ENCODE assay signal across 29 cellular contexts in genomic region chr20:50325215-50325614, GRCh38.
DNase-seq lines count a peak whose midpoint lies in the region; ATAC-seq, FAIRE-seq and TF ChIP-seq lines count a peak whose summit lies in the region.
"Had no signal": no experiment of that assay in that cellular context is flagged by ENCODE, and none has a peak within 500 bp of the region (broad histone marks: within the 10 kb centered on the region; RNA-seq: fewer than 3 reads in every experiment).

No MANE protein-coding gene starts in this region.

- H3K4me3 ChIP-seq in K562 (no peak overlapping the region), sigmoid colon (no peak overlapping the region)

- TF ChIP-seq RAD21 in K562 (CRISPR knock-in tag; conservative IDR thresholded peaks at IDR 0.05 in 1 of 2, IDR thresholded peaks at IDR 0.05 in 1 of 2), result no peak

- no peak overlapping the region for H3K27ac ChIP-seq in K562 (ENCODE audit: extremely low read depth, low read depth, low read length)
- H3K27ac ChIP-seq in sigmoid colon, result no peak overlapping the region
- H3K27ac ChIP-seq: 22Rv1 had no signal

- BruUV-seq in K562 (replicated peaks; lab: Mats Ljungman, UMichigan), result no TSS peak

- TF ChIP-seq EP300 in K562 (IDR thresholded peaks at IDR 0.05; ENCODE audit: low read length) (no peak), sigmoid colon (IDR thresholded peaks at IDR 0.05) (no peak)

- peaks cover 2% of the 10 kb centered on the region for H3K36me3 Mint-ChIP-seq in activated naive CD8-positive, alpha-beta T cell treated with anti-CD3 and anti-CD28 coated beads, Interleukin-2, amount 10 ng/mL, durations not matched to agents 7 days and 5 days
- no peaks in the 10 kb centered on the region for H3K36me3 Mint-ChIP-seq in activated naive CD8-positive, alpha-beta T cell treated with anti-CD3 and anti-CD28 coated beads for 36 hours

- POLR2A ChIA-PET in activated naive CD8-positive, alpha-beta T cell treated with anti-CD3 and anti-CD28 coated beads, Interleukin-2, amount 10 ng/mL, durations not matched to agents 7 days and 5 days (lab: Charles Lee), result no interaction called here
- POLR2A ChIA-PET in K562 (lab: Yijun Ruan, JAX) (no interaction called here), HEK293T (lab: Yijun Ruan, JAX) (no interaction called here)

- H3K36me3 ChIP-seq in K562 (ENCODE audit: control insufficient read depth, insufficient read depth, low read length) (no peaks in the 10 kb centered on the region), sigmoid colon (no peaks in the 10 kb centered on the region)
- H3K36me3 ChIP-seq: BE2C had no signal

- no peaks in the 10 kb centered on the region for H3K79me2 ChIP-seq in K562 (ENCODE audit: control insufficient read depth, insufficient read depth, low read length)

- no peak overlapping the region for H3K9ac ChIP-seq in K562 (ENCODE audit: insufficient read depth in 1 of 2, low read depth in 2 of 2, low read length in 2 of 2)
- H3K9ac ChIP-seq: SK-N-SH had no signal

- CTCF ChIA-PET in K562 (lab: Yijun Ruan, JAX; ENCODE audit: low intra/inter-chr PET ratio) (no interaction called here), HEK293T (lab: Yijun Ruan, JAX) (no interaction called here)

- peaks cover 14% of the 10 kb centered on the region for H3K4me1 Mint-ChIP-seq in activated naive CD8-positive, alpha-beta T cell treated with anti-CD3 and anti-CD28 coated beads, Interleukin-2, amount 10 ng/mL, durations not matched to agents 7 days and 5 days
- H3K4me1 Mint-ChIP-seq in activated naive CD8-positive, alpha-beta T cell treated with anti-CD3 and anti-CD28 coated beads for 36 hours, result no peaks in the 10 kb centered on the region
- H3K4me1 Mint-ChIP-seq: CD8-positive, alpha-beta memory T cell had no signal

- no peak for ATAC-seq in activated naive CD8-positive, alpha-beta T cell treated with anti-CD3 and anti-CD28 coated beads, Interleukin-2, amount 10 ng/mL, durations not matched to agents 7 days and 5 days (ENCODE audit: low read depth)
- ATAC-seq in K562 (no peak), GM18907 (IDR thresholded peaks at IDR 0.05; ENCODE audit: unreplicated experiment) (no peak)

- intact Hi-C loops in K562 (cut with micrococcal nuclease) (no loop called here), sigmoid colon (cut with DNase I) (no loop called here)

- H2AFZ ChIP-seq in K562 (ENCODE audit: low read depth, low read length), result no peak overlapping the region

- H3K27me3 ChIP-seq in K562 (ENCODE audit: control insufficient read depth in 2 of 2, insufficient read depth in 2 of 2, low read length in 2 of 2) (no peaks in the 10 kb centered on the region), sigmoid colon (no peaks in the 10 kb centered on the region)
- H3K27me3 ChIP-seq: BE2C had no signal

- in situ Hi-C loops in K562 (cut with MboI), result no loop called here

- no peak overlapping the region for H3K4me3 Mint-ChIP-seq in activated naive CD8-positive, alpha-beta T cell treated with anti-CD3 and anti-CD28 coated beads, Interleukin-2, amount 10 ng/mL, durations not matched to agents 7 days and 5 days
- no peak overlapping the region for H3K4me3 Mint-ChIP-seq in activated naive CD8-positive, alpha-beta T cell treated with anti-CD3 and anti-CD28 coated beads for 36 hours
- H3K4me3 Mint-ChIP-seq: CD14-positive monocyte; CD8-positive, alpha-beta memory T cell; HFFc6 had no signal

- TF ChIP-seq CTCF in K562 (IDR thresholded peaks at IDR 0.05 in 2 of 3, conservative IDR thresholded peaks at IDR 0.05 in 1 of 3; ENCODE audit: insufficient read depth in 2 of 3, low read depth in 1 of 3, low read length in 3 of 3) (no peak), sigmoid colon (IDR thresholded peaks at IDR 0.05) (no peak), GM10266 (IDR thresholded peaks at IDR 0.05; ENCODE audit: control insufficient read depth, insufficient read depth, low read depth, missing control alignments) (no peak)

- 17% methylated on average over 4 of the region's 4 CpGs for WGBS in K562 (ENCODE audit: insufficient coverage, low coverage, missing lambda C conversion rate)
- WGBS in sigmoid colon, 2 donors, result 96% methylated on average over 4 of the region's 4 CpGs

- no peak overlapping the region for H3K27ac Mint-ChIP-seq in activated naive CD8-positive, alpha-beta T cell treated with anti-CD3 and anti-CD28 coated beads, Interleukin-2, amount 10 ng/mL, durations not matched to agents 7 days and 5 days
- no peak overlapping the region for H3K27ac Mint-ChIP-seq in activated naive CD8-positive, alpha-beta T cell treated with anti-CD3 and anti-CD28 coated beads for 36 hours
- H3K27ac Mint-ChIP-seq: CD8-positive, alpha-beta memory T cell; HFFc6 had no signal

- H3K4me2 ChIP-seq in K562 (ENCODE audit: insufficient read depth, low read length), result no peak overlapping the region
- H3K4me2 ChIP-seq: SK-N-SH had no signal

- H3K9me3 ChIP-seq in K562 (replicated peaks; ENCODE audit: control insufficient read depth, insufficient read depth, low read depth, low read length) (peaks cover 8% of the 10 kb centered on the region), sigmoid colon (no peaks in the 10 kb centered on the region)
- H3K9me3 ChIP-seq: BE2C, SK-N-SH had no signal

- TF ChIP-seq POLR2A in K562 (conservative IDR thresholded peaks at IDR 0.05) (no peak), sigmoid colon (IDR thresholded peaks at IDR 0.05) (no peak)

- peaks cover 17 to 20% of the 10 kb centered on the region in 2 experiments for H3K4me1 ChIP-seq in K562 (replicated peaks in 1 of 2; ENCODE audit: control insufficient read depth in 2 of 2, insufficient read depth in 2 of 2, low read length in 2 of 2)
- peaks cover 0 to 23% (median 20%) of the 10 kb centered on the region in 4 donors for H3K4me1 ChIP-seq in sigmoid colon

- FAIRE-seq in K562 (lab: Jason Lieb, UNC), result no peak
- FAIRE-seq: GM12892, RCC 7860 had no signal

- DNase-seq in activated naive CD8-positive, alpha-beta T cell treated with anti-CD3 and anti-CD28 coated beads, Interleukin-2, amount 10 ng/mL, durations not matched to agents 7 days and 5 days, result peak; percentile 10
- DNase-seq in activated naive CD8-positive, alpha-beta T cell treated with anti-CD3 and anti-CD28 coated beads for 36 hours, result no peak
- DNase-seq in K562 (ENCODE audit: extremely low read depth in 1 of 4, low spot score in 3 of 4) (no peak), sigmoid colon (peak; percentile 22), GM10266 (ENCODE audit: extremely low spot score) (no peak), HEK293T (ENCODE audit: extremely low spot score) (no peak)
- DNase-seq: ACHN; BE2C; CD8-positive, alpha-beta memory T cell; DMS 273 treated with DMSO at 0.1 percent for 48 hours; DMS79; EL; GDM1; H7; HFFc6; Kasumi-1; MV-4-11; NCI-H1105; NCI-H146; NCI-H1930; NCI-H2107; NCI-H524; NCI-H748 treated with DMSO at 0.1 percent for 48 hours; SK-N-SH had no signal

- no peaks in the 10 kb centered on the region for H4K20me1 ChIP-seq in K562 (replicated peaks; ENCODE audit: control insufficient read depth, insufficient read depth, low read length)

- H3K27me3 Mint-ChIP-seq in activated naive CD8-positive, alpha-beta T cell treated with anti-CD3 and anti-CD28 coated beads, Interleukin-2, amount 10 ng/mL, durations not matched to agents 7 days and 5 days, result peaks cover 15% of the 10 kb centered on the region
- H3K27me3 Mint-ChIP-seq in activated naive CD8-positive, alpha-beta T cell treated with anti-CD3 and anti-CD28 coated beads for 36 hours, result peaks cover 11% of the 10 kb centered on the region

- peaks cover 10% of the 10 kb centered on the region for H3K9me3 Mint-ChIP-seq in activated naive CD8-positive, alpha-beta T cell treated with anti-CD3 and anti-CD28 coated beads, Interleukin-2, amount 10 ng/mL, durations not matched to agents 7 days and 5 days
- H3K9me3 Mint-ChIP-seq in activated naive CD8-positive, alpha-beta T cell treated with anti-CD3 and anti-CD28 coated beads for 36 hours, result no peaks in the 10 kb centered on the region
- H3K9me3 Mint-ChIP-seq: CD14-positive monocyte, HFFc6 had no signal

- H3K9me1 ChIP-seq in K562 (ENCODE audit: control insufficient read depth, insufficient read depth, low read length), result no peaks in the 10 kb centered on the region

TF ChIP-seq in K562, 482 proteins besides CTCF, POLR2A, EP300 and RAD21 (continues in another document):
- TF ChIP-seq, protein P1, sequence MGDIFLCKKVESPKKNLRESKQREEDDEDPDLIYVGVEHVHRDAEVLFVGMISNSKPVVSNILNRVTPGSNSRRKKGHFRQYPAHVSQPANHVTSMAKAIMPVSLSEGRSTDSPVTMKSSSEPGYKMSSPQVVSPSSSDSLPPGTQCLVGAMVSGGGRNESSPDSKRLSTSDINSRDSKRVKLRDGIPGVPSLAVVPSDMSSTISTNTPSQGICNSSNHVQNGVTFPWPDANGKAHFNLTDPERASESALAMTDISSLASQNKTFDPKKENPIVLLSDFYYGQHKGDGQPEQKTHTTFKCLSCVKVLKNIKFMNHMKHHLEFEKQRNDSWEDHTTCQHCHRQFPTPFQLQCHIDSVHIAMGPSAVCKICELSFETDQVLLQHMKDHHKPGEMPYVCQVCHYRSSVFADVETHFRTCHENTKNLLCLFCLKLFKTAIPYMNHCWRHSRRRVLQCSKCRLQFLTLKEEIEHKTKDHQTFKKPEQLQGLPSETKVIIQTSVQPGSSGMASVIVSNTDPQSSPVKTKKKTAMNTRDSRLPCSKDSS (IDR thresholded peaks at IDR 0.05; ENCODE audit: low read depth, partially characterized antibody), result peak; percentile 17
- TF ChIP-seq ZNF431 (CRISPR knock-in tag; IDR thresholded peaks at IDR 0.05) (no peak), XRCC5 (IDR thresholded peaks at IDR 0.05; ENCODE audit: low read depth, low read length) (no peak)

TF ChIP-seq in HEK293T, 16 proteins besides CTCF, POLR2A, EP300 and RAD21:
- TF ChIP-seq SP1 (IDR thresholded peaks at IDR 0.05), result no peak
- TF ChIP-seq L3MBTL2 (conservative IDR thresholded peaks at IDR 0.05), result no peak
- no peak for TF ChIP-seq LEF1 (IDR thresholded peaks at IDR 0.05; ENCODE audit: borderline replicate concordance)

Comparison
In these comparisons a context has a peak if more than half of its experiments do, and no peak if none do; other contexts are left out.
1. DNase-seq: peak in activated naive CD8-positive, alpha-beta T cell treated with anti-CD3 and anti-CD28 coated beads, Interleukin-2, amount 10 ng/mL, durations not matched to agents 7 days and 5 days (single experiment) and sigmoid colon (single experiment); none in activated naive CD8-positive, alpha-beta T cell treated with anti-CD3 and anti-CD28 coated beads for 36 hours (single experiment), K562 (0 of 4), GM10266 (single experiment) and HEK293T (single experiment).